In the genomic region with DNA sequence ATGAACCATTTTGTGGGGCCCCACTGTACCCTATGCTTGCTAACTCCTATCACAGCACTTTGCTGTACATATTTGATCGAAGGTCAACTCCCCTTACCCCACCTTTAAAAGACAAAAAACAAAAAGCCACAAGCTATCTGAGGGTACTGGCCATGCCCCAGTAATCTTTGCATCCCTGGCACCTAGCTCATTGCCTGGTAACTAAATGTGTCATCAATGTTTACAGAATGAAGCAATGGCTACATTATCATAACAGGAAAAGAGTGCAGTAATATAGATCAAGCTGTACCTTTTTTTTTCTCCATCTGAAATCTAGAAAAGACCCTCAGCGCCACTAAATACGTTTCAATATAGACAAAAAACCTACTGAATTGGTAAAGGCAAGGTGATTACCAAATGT, we compare ENCODE assay signal across 15 cellular contexts.
DNase-seq lines count a peak whose midpoint lies in the region; FAIRE-seq and TF ChIP-seq lines count a peak whose summit lies in the region.
"Had no signal": no experiment of that assay in that cellular context is flagged by ENCODE, and none has a peak within 500 bp of the region (broad histone marks: within the 10 kb centered on the region; RNA-seq: fewer than 3 reads in every experiment).

No MANE protein-coding gene starts in this region.

- intact Hi-C loops in MCF 10A (cut with micrococcal nuclease) (no loop called here), breast epithelium (cut with DNase I; ENCODE audit: low total_unique reads) (no loop called here)

- TF ChIP-seq CTCF in MCF 10A (IDR thresholded peaks at IDR 0.05; ENCODE audit: unreplicated experiment): no peak
- no peak for TF ChIP-seq CTCF in breast epithelium (IDR thresholded peaks at IDR 0.05)
- TF ChIP-seq CTCF in astrocyte (IDR thresholded peaks at IDR 0.05; ENCODE audit: insufficient read depth, low read depth, low read length): no peak

- FAIRE-seq in astrocyte (lab: Jason Lieb, UNC): no peak
- FAIRE-seq: HepG2, HTR-8/SVneo had no signal

- H3K36me3 Mint-ChIP-seq in MCF 10A (ENCODE audit: insufficient read depth, unreplicated experiment): peaks cover 6% of the 10 kb centered on the region
- H3K36me3 Mint-ChIP-seq in astrocyte (ENCODE audit: low read depth, unreplicated experiment): peaks cover 12% of the 10 kb centered on the region

- H3K4me3 ChIP-seq in breast epithelium: no peak overlapping the region
- H3K4me3 ChIP-seq in astrocyte (ENCODE audit: insufficient read depth, low read depth, low read length): no peak overlapping the region
- H3K4me3 ChIP-seq: BLaER1 had no signal

- TF ChIP-seq POLR2A in breast epithelium (IDR thresholded peaks at IDR 0.05) (no peak), erythroblast (IDR thresholded peaks at IDR 0.05; ENCODE audit: low read length) (no peak)

- H3K36me3 ChIP-seq in breast epithelium: no peaks in the 10 kb centered on the region
- H3K36me3 ChIP-seq in astrocyte (ENCODE audit: insufficient read depth, low read length): no peaks in the 10 kb centered on the region
- H3K36me3 ChIP-seq: BLaER1 had no signal

- H3K4me3 Mint-ChIP-seq in MCF 10A (ENCODE audit: unreplicated experiment) (no peak overlapping the region), astrocyte (ENCODE audit: unreplicated experiment) (no peak overlapping the region)

- no TSS peak for BruUV-seq in MCF 10A (replicated peaks; lab: Mats Ljungman, UMichigan)

- no peak overlapping the region for H3K27ac Mint-ChIP-seq in MCF 10A (ENCODE audit: low read depth, unreplicated experiment)
- peak overlapping the region; percentile 22 for H3K27ac Mint-ChIP-seq in astrocyte (ENCODE audit: unreplicated experiment)

- POLR2A ChIA-PET in MCF 10A (lab: Yijun Ruan, JAX): interaction anchor here (1.2 kb wide), 1 partner anchor 15 kb away, joined by 3 read pairs; no protein-coding TSS in a partner anchor

- H3K4me2 ChIP-seq in astrocyte (ENCODE audit: low read length): no peak overlapping the region
- H3K4me2 ChIP-seq: BLaER1 had no signal

- H3K79me2 ChIP-seq in astrocyte (ENCODE audit: insufficient read depth, low read length): no peaks in the 10 kb centered on the region

- no peak overlapping the region for H3K9ac ChIP-seq in astrocyte (ENCODE audit: low read length)
- H3K9ac ChIP-seq: BLaER1 had no signal

- H3K4me1 Mint-ChIP-seq in MCF 10A (ENCODE audit: insufficient read depth, unreplicated experiment) (peaks cover 5% of the 10 kb centered on the region), astrocyte (ENCODE audit: low read depth, unreplicated experiment) (peaks cover 35% of the 10 kb centered on the region)

- H3K4me1 ChIP-seq in breast epithelium (no peaks in the 10 kb centered on the region), astrocyte (ENCODE audit: insufficient read depth, low read length) (no peaks in the 10 kb centered on the region)

- H3K27ac ChIP-seq in breast epithelium: no peak overlapping the region
- no peak overlapping the region for H3K27ac ChIP-seq in astrocyte (ENCODE audit: low read depth, low read length)
- H3K27ac ChIP-seq: BLaER1 had no signal

- H2AFZ ChIP-seq in astrocyte (ENCODE audit: low read depth, low read length): no peak overlapping the region

- CTCF ChIA-PET in MCF 10A (lab: Yijun Ruan, JAX): no interaction called here

- DNase-seq in MCF 10A (ENCODE audit: unreplicated experiment) (peak; percentile 21), breast epithelium (ENCODE audit: low spot score in 2 of 2) (no peak), astrocyte (ENCODE audit: low read depth) (no peak), erythroblast (lab: John Stamatoyannopoulos, UW) (peak; percentile 2 to 39), NCI-H345 treated with DMSO at 0.1 percent for 48 hours (lab: John Stamatoyannopoulos, UW; ENCODE audit: unreplicated experiment) (no peak), NOMO-1 treated with dmso at 0.1 percent for 144 hours (lab: John Stamatoyannopoulos, UW; ENCODE audit: unreplicated experiment) (no peak)
- no peak for DNase-seq in activated CD4-positive, alpha-beta T cell treated with anti-CD3 and anti-CD28 coated beads for 1 hour
- DNase-seq: 8988T, AML-193, Calu3, DND-41, GDM1 had no signal

- H3K9me3 Mint-ChIP-seq in MCF 10A (ENCODE audit: unreplicated experiment): no peaks in the 10 kb centered on the region
- H3K9me3 Mint-ChIP-seq in astrocyte (ENCODE audit: unreplicated experiment): no peaks in the 10 kb centered on the region

- H3K9me3 ChIP-seq in breast epithelium (no peaks in the 10 kb centered on the region), astrocyte (ENCODE audit: insufficient read depth, low read depth, low read length) (no peaks in the 10 kb centered on the region)
- H3K9me3 ChIP-seq: BLaER1 had no signal

- H3K27me3 Mint-ChIP-seq in MCF 10A (ENCODE audit: insufficient read depth, unreplicated experiment) (no peaks in the 10 kb centered on the region), astrocyte (ENCODE audit: low read depth, unreplicated experiment) (no peaks in the 10 kb centered on the region)

- H3K27me3 ChIP-seq in breast epithelium (no peaks in the 10 kb centered on the region), astrocyte (ENCODE audit: insufficient read depth, low read length) (no peaks in the 10 kb centered on the region)
- H3K27me3 ChIP-seq: BLaER1 had no signal

- H4K20me1 ChIP-seq in astrocyte (ENCODE audit: insufficient read depth, low read length): no peaks in the 10 kb centered on the region
- H4K20me1 ChIP-seq: BLaER1 had no signal

Comparison
In these comparisons a context has a peak if more than half of its experiments do, and no peak if none do; other contexts are left out.
1. DNase-seq: peak in MCF 10A (single experiment) and erythroblast (2 of 2); none in breast epithelium (0 of 2), astrocyte (single experiment), NCI-H345 treated with DMSO at 0.1 percent for 48 hours (single experiment), activated CD4-positive, alpha-beta T cell treated with anti-CD3 and anti-CD28 coated beads for 1 hour (single experiment) and NOMO-1 treated with dmso at 0.1 percent for 144 hours (single experiment).